In the genomic region with DNA sequence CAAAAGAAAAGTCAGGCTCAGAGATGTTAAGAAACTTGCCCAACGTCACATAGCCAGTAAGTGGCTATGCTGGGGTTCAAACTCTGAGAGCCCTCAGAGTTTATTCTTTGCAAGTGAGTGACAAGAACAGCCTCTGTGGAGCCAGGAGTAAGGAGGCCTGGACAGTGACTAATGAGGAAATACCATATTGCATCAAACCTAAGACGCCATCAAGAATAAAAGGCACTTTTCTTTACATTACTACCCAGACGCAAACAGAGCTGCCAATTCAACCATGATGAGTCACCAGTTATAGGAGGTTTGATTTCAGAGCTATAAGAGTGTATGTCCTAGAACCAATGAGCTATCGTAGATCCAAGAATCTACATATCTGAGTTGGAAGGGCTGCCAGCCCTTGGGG, we compare ENCODE assay signal across 8 cellular contexts. TPM values are rescaled to one million over a fixed set of nuclear protein-coding genes. Genes with fewer than 3 reads are reported as not detected.
DNase-seq lines count a peak whose midpoint lies in the region; ATAC-seq and TF ChIP-seq lines count a peak whose summit lies in the region.

No MANE protein-coding gene starts in this region.

- peaks cover 67% of the 10 kb centered on the region for H3K79me2 ChIP-seq in ACC112 (ENCODE audit: control insufficient read depth, insufficient read depth, low read length, unreplicated experiment)

- ATAC-seq in body of pancreas (no peak), mucosa of descending colon (peak; percentile 27), GM19463 (IDR thresholded peaks at IDR 0.05; ENCODE audit: unreplicated experiment) (no peak)

- H3K36me3 Mint-ChIP-seq in nephron progenitor cell (ENCODE audit: low read depth): peaks cover 50% of the 10 kb centered on the region

- TF ChIP-seq CTCF in body of pancreas (IDR thresholded peaks at IDR 0.05) (no peak), mucosa of descending colon (IDR thresholded peaks at IDR 0.05) (no peak), nephron progenitor cell (IDR thresholded peaks at IDR 0.05) (no peak)

- H3K36me3 ChIP-seq in ACC112 (ENCODE audit: insufficient read depth, low read length) (peaks cover 39% of the 10 kb centered on the region), body of pancreas (replicated peaks in 1 of 2; ENCODE audit: insufficient read depth in 1 of 2, low read depth in 2 of 2) (peaks cover 20 to 45% of the 10 kb centered on the region in 2 donors), mucosa of descending colon (ENCODE audit: low read depth) (peaks cover 9% of the 10 kb centered on the region)

- DNase-seq in LHCN-M2 (ENCODE audit: low read depth) (peak; percentile 92), body of pancreas (no peak), mucosa of descending colon (no peak), OCI-M2 (lab: John Stamatoyannopoulos, UW; ENCODE audit: unreplicated experiment) (no peak), nephron progenitor cell (no peak)
- no peak for DNase-seq in activated effector memory CD4-positive, alpha-beta T cell treated with Interleukin-2 at 50 U/mL for 16 hours

- intact Hi-C loops in body of pancreas (cut with DNase I) (no loop called here), mucosa of descending colon (cut with DNase I, micrococcal nuclease) (loop anchor here in 1 of 2 donors (10.0 kb wide), 1 partner anchor 52 kb away; the partner anchor contains the start of gene LTBR)

- no peaks in the 10 kb centered on the region for H3K27me3 Mint-ChIP-seq in nephron progenitor cell (ENCODE audit: low read depth, poor library complexity)

- H3K9me3 ChIP-seq in body of pancreas: no peaks in the 10 kb centered on the region
- no peaks in the 10 kb centered on the region for H3K9me3 ChIP-seq in mucosa of descending colon

- H3K4me1 Mint-ChIP-seq in nephron progenitor cell: peaks cover 8% of the 10 kb centered on the region

- TF ChIP-seq POLR2A in body of pancreas (IDR thresholded peaks at IDR 0.05): no peak

- no peaks in the 10 kb centered on the region for H3K9me3 Mint-ChIP-seq in nephron progenitor cell

- no peak overlapping the region for H3K27ac Mint-ChIP-seq in nephron progenitor cell

- H2AFZ ChIP-seq in ACC112 (ENCODE audit: low read length, unreplicated experiment): no peak overlapping the region

- H3K27ac ChIP-seq in ACC112 (ENCODE audit: low read depth, low read length) (peak overlapping the region; percentile 99), body of pancreas (peak overlapping the region in 3 of 4 donors; percentile 52 to 98 (median 89))

- no peaks in the 10 kb centered on the region for H3K27me3 ChIP-seq in ACC112 (ENCODE audit: insufficient read depth, low read length)
- no peaks in the 10 kb centered on the region for H3K27me3 ChIP-seq in body of pancreas

- peaks cover 71% of the 10 kb centered on the region for H3K4me1 ChIP-seq in ACC112 (ENCODE audit: control insufficient read depth, insufficient read depth, low read length, unreplicated experiment)
- H3K4me1 ChIP-seq in body of pancreas: peaks cover 43% of the 10 kb centered on the region
- peaks cover 55% of the 10 kb centered on the region for H3K4me1 ChIP-seq in mucosa of descending colon (ENCODE audit: low read depth)

- WGBS in body of pancreas, 2 donors: 86 to 91% methylated on average over 4 of the region's 4 CpGs

- no peak overlapping the region for H3K4me3 Mint-ChIP-seq in nephron progenitor cell

- H3K4me3 ChIP-seq in ACC112 (ENCODE audit: low read depth, low read length) (peak overlapping the region; percentile 27; the same call in 1 of the 2 replicates), body of pancreas (no peak overlapping the region), mucosa of descending colon (no peak overlapping the region)

RNA-seq across cellular contexts. Expression of gene TNFRSF1A, which starts 9.4 kb away (rescaled TPM):
- total RNA-seq in LHCN-M2 (2014; rRNA removed): 177 and 233 TPM in 2 replicates
- polyA plus RNA-seq in LHCN-M2 (2012): 109 TPM
- total RNA-seq in body of pancreas: 10 to 100 TPM; 54.5 to 92.0 TPM
- total RNA-seq in mucosa of descending colon: 100 to 1,000 TPM; 166 to 237 (median 211) TPM

RNA-seq across cellular contexts. Expression of gene PLEKHG6, which starts 22.0 kb away (rescaled TPM):
- total RNA-seq in LHCN-M2 (2014; rRNA removed) (not detected in 2 replicates), body of pancreas (10 to 100 TPM in 1 of 2 donors, 1 to 10 TPM in 1; 7.0 to 16.2 TPM), mucosa of descending colon (100 to 1,000 TPM in 2 of 3 donors, 10 to 100 TPM in 1; 90.4 to 190 (median 128) TPM)
- 0.23 TPM for polyA plus RNA-seq in LHCN-M2 (2012)

RNA-seq across cellular contexts. Expression of gene SCNN1A, which starts 42.9 kb away (rescaled TPM):
- total RNA-seq in LHCN-M2 (2014; rRNA removed) (0.32 and 0.69 TPM in 2 replicates), body of pancreas (100 to 1,000 TPM in 1 of 2 donors, 10 to 100 TPM in 1; 62.5 to 112 TPM), mucosa of descending colon (100 to 1,000 TPM; 130 to 402 (median 386) TPM)
- polyA plus RNA-seq in LHCN-M2 (2012): 1.8 TPM

RNA-seq across cellular contexts. Expression of gene LTBR, which starts 51.5 kb away (rescaled TPM):
- total RNA-seq in LHCN-M2 (2014; rRNA removed) (152 and 184 TPM in 2 replicates), body of pancreas (100 to 1,000 TPM; 111 to 173 TPM), mucosa of descending colon (100 to 1,000 TPM; 114 to 142 (median 135) TPM)
- polyA plus RNA-seq in LHCN-M2 (2012): 103 TPM

Comparison
In these comparisons a context has a peak if more than half of its experiments do, and no peak if none do; other contexts are left out.
1. RNA of gene SCNN1A, which starts 42.9 kb away (total RNA-seq): 130 to 402 TPM in mucosa of descending colon and 62.5 to 112 TPM in body of pancreas; 0.32 to 0.69 TPM in LHCN-M2; every median in the first group is over 10 times any median in the second.